In the genomic region with DNA sequence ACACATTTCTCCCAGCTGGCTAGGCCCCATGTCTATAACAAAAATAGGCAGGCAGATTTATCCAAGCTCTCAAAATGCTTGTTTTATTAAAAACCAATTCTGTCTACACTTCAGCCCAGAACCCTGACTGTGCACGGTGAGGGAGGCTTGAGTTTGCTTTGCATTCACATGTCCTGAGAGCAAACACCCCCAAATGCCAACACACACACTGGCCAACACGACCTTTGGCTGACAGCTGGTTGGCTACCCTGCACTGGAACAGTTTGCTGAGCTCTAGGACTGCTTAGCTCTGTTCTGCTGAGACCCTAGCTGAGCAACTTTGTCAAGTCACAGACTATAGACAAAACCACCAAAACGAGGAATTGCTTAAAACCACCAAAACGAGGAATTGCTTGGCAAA, we compare ENCODE assay signal across 1 cellular context.
A peak's percentile ranks its signal among the peaks of the same experiment; 100 is the strongest.
TF ChIP-seq lines count a peak whose summit lies in the region.

No MANE protein-coding gene starts in this region.

TF ChIP-seq in HepG2, 621 proteins besides CTCF, POLR2A, EP300 and RAD21 (continued from another document and continues in another):
- TF ChIP-seq ZNF792 (CRISPR knock-in tag; IDR thresholded peaks at IDR 0.05), result no peak
- TF ChIP-seq NFKB2 (CRISPR knock-in tag; IDR thresholded peaks at IDR 0.05; ENCODE audit: borderline replicate concordance), result no peak
- TF ChIP-seq YEATS4 (CRISPR knock-in tag; IDR thresholded peaks at IDR 0.05; ENCODE audit: borderline replicate concordance), result no peak; the same call in 1 of the 2 replicates
- TF ChIP-seq RFX1 (IDR thresholded peaks at IDR 0.05), result no peak
- TF ChIP-seq, protein P1, sequence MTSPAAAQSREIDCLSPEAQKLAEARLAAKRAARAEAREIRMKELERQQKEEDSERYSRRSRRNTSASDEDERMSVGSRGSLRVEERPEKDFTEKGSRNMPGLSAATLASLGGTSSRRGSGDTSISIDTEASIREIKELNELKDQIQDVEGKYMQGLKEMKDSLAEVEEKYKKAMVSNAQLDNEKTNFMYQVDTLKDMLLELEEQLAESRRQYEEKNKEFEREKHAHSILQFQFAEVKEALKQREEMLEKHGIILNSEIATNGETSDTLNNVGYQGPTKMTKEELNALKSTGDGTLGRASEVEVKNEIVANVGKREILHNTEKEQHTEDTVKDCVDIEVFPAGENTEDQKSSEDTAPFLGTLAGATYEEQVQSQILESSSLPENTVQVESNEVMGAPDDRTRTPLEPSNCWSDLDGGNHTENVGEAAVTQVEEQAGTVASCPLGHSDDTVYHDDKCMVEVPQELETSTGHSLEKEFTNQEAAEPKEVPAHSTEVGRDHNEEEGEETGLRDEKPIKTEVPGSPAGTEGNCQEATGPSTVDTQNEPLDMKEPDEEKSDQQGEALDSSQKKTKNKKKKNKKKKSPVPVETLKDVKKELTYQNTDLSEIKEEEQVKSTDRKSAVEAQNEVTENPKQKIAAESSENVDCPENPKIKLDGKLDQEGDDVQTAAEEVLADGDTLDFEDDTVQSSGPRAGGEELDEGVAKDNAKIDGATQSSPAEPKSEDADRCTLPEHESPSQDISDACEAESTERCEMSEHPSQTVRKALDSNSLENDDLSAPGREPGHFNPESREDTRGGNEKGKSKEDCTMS (CRISPR knock-in tag; conservative IDR thresholded peaks at IDR 0.05), result no peak
- TF ChIP-seq NFE2L2 (IDR thresholded peaks at IDR 0.05; ENCODE audit: low read length), result no peak
- TF ChIP-seq PHF8 (CRISPR knock-in tag; IDR thresholded peaks at IDR 0.05), result 0 out of 2 replicates have a peak, but pooled peaks have one; percentile 37
- no peak for TF ChIP-seq ZNF253 (CRISPR knock-in tag; IDR thresholded peaks at IDR 0.05; ENCODE audit: borderline replicate concordance)
- no peak for TF ChIP-seq ZNF446 (CRISPR knock-in tag; IDR thresholded peaks at IDR 0.05)
- TF ChIP-seq ZNF781 (CRISPR knock-in tag; IDR thresholded peaks at IDR 0.05; ENCODE audit: borderline replicate concordance, not compliant biosample characterization), result no peak
- TF ChIP-seq RORA (CRISPR knock-in tag; IDR thresholded peaks at IDR 0.05), result no peak
- no peak for TF ChIP-seq TRIM24 (CRISPR knock-in tag; IDR thresholded peaks at IDR 0.05)
- no peak for TF ChIP-seq REPIN1 (CRISPR knock-in tag; IDR thresholded peaks at IDR 0.05; ENCODE audit: borderline replicate concordance, low read depth)
- TF ChIP-seq, protein P2, sequence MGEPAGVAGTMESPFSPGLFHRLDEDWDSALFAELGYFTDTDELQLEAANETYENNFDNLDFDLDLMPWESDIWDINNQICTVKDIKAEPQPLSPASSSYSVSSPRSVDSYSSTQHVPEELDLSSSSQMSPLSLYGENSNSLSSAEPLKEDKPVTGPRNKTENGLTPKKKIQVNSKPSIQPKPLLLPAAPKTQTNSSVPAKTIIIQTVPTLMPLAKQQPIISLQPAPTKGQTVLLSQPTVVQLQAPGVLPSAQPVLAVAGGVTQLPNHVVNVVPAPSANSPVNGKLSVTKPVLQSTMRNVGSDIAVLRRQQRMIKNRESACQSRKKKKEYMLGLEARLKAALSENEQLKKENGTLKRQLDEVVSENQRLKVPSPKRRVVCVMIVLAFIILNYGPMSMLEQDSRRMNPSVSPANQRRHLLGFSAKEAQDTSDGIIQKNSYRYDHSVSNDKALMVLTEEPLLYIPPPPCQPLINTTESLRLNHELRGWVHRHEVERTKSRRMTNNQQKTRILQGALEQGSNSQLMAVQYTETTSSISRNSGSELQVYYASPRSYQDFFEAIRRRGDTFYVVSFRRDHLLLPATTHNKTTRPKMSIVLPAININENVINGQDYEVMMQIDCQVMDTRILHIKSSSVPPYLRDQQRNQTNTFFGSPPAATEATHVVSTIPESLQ (CRISPR knock-in tag; conservative IDR thresholded peaks at IDR 0.05), result no peak
- no peak for TF ChIP-seq ZNF468 (CRISPR knock-in tag; IDR thresholded peaks at IDR 0.05)
- TF ChIP-seq, protein P3, sequence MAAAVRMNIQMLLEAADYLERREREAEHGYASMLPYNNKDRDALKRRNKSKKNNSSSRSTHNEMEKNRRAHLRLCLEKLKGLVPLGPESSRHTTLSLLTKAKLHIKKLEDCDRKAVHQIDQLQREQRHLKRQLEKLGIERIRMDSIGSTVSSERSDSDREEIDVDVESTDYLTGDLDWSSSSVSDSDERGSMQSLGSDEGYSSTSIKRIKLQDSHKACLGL (CRISPR knock-in tag; IDR thresholded peaks at IDR 0.05), result no peak
- no peak for TF ChIP-seq ZNF660 (CRISPR knock-in tag; IDR thresholded peaks at IDR 0.05; ENCODE audit: borderline replicate concordance, low read depth)
- no peak for TF ChIP-seq HMG20A (CRISPR knock-in tag; IDR thresholded peaks at IDR 0.05; ENCODE audit: borderline replicate concordance)
- TF ChIP-seq, protein P4, sequence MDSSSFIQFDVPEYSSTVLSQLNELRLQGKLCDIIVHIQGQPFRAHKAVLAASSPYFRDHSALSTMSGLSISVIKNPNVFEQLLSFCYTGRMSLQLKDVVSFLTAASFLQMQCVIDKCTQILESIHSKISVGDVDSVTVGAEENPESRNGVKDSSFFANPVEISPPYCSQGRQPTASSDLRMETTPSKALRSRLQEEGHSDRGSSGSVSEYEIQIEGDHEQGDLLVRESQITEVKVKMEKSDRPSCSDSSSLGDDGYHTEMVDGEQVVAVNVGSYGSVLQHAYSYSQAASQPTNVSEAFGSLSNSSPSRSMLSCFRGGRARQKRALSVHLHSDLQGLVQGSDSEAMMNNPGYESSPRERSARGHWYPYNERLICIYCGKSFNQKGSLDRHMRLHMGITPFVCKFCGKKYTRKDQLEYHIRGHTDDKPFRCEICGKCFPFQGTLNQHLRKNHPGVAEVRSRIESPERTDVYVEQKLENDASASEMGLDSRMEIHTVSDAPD (CRISPR knock-in tag; IDR thresholded peaks at IDR 0.05), result peak; percentile 42; the same call in 1 of the 2 replicates
- TF ChIP-seq IRF2 (CRISPR knock-in tag; IDR thresholded peaks at IDR 0.05), result 0 out of 2 replicates have a peak, but pooled peaks have one; percentile 27
- TF ChIP-seq, protein P5, sequence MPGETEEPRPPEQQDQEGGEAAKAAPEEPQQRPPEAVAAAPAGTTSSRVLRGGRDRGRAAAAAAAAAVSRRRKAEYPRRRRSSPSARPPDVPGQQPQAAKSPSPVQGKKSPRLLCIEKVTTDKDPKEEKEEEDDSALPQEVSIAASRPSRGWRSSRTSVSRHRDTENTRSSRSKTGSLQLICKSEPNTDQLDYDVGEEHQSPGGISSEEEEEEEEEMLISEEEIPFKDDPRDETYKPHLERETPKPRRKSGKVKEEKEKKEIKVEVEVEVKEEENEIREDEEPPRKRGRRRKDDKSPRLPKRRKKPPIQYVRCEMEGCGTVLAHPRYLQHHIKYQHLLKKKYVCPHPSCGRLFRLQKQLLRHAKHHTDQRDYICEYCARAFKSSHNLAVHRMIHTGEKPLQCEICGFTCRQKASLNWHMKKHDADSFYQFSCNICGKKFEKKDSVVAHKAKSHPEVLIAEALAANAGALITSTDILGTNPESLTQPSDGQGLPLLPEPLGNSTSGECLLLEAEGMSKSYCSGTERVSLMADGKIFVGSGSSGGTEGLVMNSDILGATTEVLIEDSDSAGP (CRISPR knock-in tag; IDR thresholded peaks at IDR 0.05; ENCODE audit: borderline replicate concordance), result no peak
- TF ChIP-seq NCOA2 (CRISPR knock-in tag; IDR thresholded peaks at IDR 0.05), result 0 out of 2 replicates have a peak, but pooled peaks have one; percentile 35
- TF ChIP-seq, protein P6, sequence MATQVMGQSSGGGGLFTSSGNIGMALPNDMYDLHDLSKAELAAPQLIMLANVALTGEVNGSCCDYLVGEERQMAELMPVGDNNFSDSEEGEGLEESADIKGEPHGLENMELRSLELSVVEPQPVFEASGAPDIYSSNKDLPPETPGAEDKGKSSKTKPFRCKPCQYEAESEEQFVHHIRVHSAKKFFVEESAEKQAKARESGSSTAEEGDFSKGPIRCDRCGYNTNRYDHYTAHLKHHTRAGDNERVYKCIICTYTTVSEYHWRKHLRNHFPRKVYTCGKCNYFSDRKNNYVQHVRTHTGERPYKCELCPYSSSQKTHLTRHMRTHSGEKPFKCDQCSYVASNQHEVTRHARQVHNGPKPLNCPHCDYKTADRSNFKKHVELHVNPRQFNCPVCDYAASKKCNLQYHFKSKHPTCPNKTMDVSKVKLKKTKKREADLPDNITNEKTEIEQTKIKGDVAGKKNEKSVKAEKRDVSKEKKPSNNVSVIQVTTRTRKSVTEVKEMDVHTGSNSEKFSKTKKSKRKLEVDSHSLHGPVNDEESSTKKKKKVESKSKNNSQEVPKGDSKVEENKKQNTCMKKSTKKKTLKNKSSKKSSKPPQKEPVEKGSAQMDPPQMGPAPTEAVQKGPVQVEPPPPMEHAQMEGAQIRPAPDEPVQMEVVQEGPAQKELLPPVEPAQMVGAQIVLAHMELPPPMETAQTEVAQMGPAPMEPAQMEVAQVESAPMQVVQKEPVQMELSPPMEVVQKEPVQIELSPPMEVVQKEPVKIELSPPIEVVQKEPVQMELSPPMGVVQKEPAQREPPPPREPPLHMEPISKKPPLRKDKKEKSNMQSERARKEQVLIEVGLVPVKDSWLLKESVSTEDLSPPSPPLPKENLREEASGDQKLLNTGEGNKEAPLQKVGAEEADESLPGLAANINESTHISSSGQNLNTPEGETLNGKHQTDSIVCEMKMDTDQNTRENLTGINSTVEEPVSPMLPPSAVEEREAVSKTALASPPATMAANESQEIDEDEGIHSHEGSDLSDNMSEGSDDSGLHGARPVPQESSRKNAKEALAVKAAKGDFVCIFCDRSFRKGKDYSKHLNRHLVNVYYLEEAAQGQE (IDR thresholded peaks at IDR 0.05; ENCODE audit: borderline replicate concordance in 1 of 2, low read depth in 1 of 2, low read length in 2 of 2), result no peak
- TF ChIP-seq, protein P7, sequence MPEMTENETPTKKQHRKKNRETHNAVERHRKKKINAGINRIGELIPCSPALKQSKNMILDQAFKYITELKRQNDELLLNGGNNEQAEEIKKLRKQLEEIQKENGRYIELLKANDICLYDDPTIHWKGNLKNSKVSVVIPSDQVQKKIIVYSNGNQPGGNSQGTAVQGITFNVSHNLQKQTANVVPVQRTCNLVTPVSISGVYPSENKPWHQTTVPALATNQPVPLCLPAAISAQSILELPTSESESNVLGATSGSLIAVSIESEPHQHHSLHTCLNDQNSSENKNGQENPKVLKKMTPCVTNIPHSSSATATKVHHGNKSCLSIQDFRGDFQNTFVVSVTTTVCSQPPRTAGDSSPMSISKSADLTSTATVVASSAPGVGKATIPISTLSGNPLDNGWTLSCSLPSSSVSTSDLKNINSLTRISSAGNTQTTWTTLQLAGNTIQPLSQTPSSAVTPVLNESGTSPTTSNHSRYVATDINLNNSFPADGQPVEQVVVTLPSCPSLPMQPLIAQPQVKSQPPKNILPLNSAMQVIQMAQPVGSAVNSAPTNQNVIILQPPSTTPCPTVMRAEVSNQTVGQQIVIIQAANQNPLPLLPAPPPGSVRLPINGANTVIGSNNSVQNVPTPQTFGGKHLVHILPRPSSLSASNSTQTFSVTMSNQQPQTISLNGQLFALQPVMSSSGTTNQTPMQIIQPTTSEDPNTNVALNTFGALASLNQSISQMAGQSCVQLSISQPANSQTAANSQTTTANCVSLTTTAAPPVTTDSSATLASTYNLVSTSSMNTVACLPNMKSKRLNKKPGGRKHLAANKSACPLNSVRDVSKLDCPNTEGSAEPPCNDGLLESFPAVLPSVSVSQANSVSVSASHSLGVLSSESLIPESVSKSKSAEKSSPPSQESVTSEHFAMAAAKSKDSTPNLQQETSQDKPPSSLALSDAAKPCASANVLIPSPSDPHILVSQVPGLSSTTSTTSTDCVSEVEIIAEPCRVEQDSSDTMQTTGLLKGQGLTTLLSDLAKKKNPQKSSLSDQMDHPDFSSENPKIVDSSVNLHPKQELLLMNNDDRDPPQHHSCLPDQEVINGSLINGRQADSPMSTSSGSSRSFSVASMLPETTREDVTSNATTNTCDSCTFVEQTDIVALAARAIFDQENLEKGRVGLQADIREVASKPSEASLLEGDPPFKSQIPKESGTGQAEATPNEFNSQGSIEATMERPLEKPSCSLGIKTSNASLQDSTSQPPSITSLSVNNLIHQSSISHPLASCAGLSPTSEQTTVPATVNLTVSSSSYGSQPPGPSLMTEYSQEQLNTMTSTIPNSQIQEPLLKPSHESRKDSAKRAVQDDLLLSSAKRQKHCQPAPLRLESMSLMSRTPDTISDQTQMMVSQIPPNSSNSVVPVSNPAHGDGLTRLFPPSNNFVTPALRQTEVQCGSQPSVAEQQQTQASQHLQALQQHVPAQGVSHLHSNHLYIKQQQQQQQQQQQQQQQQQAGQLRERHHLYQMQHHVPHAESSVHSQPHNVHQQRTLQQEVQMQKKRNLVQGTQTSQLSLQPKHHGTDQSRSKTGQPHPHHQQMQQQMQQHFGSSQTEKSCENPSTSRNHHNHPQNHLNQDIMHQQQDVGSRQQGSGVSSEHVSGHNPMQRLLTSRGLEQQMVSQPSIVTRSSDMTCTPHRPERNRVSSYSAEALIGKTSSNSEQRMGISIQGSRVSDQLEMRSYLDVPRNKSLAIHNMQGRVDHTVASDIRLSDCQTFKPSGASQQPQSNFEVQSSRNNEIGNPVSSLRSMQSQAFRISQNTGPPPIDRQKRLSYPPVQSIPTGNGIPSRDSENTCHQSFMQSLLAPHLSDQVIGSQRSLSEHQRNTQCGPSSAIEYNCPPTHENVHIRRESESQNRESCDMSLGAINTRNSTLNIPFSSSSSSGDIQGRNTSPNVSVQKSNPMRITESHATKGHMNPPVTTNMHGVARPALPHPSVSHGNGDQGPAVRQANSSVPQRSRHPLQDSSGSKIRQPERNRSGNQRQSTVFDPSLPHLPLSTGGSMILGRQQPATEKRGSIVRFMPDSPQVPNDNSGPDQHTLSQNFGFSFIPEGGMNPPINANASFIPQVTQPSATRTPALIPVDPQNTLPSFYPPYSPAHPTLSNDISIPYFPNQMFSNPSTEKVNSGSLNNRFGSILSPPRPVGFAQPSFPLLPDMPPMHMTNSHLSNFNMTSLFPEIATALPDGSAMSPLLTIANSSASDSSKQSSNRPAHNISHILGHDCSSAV (CRISPR knock-in tag; IDR thresholded peaks at IDR 0.05; ENCODE audit: borderline replicate concordance), result no peak
- TF ChIP-seq, protein P8, sequence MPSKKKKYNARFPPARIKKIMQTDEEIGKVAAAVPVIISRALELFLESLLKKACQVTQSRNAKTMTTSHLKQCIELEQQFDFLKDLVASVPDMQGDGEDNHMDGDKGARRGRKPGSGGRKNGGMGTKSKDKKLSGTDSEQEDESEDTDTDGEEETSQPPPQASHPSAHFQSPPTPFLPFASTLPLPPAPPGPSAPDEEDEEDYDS (CRISPR knock-in tag; IDR thresholded peaks at IDR 0.05), result no peak
- TF ChIP-seq ZZZ3 (CRISPR knock-in tag; IDR thresholded peaks at IDR 0.05; ENCODE audit: borderline replicate concordance), result no peak
- no peak for TF ChIP-seq ZKSCAN5 (CRISPR knock-in tag; IDR thresholded peaks at IDR 0.05)
- TF ChIP-seq ZNF343 (CRISPR knock-in tag; IDR thresholded peaks at IDR 0.05), result no peak
- TF ChIP-seq, protein P9, sequence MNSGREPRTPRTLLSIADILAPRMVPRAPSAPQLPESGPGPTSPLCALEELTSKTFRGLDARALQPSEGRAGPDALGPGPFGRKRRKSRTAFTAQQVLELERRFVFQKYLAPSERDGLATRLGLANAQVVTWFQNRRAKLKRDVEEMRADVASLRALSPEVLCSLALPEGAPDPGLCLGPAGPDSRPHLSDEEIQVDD (CRISPR knock-in tag; IDR thresholded peaks at IDR 0.05; ENCODE audit: borderline replicate concordance), result no peak
- no peak for TF ChIP-seq ZNF790 (CRISPR knock-in tag; IDR thresholded peaks at IDR 0.05; ENCODE audit: borderline replicate concordance)
- TF ChIP-seq ZNF816 (CRISPR knock-in tag; IDR thresholded peaks at IDR 0.05; ENCODE audit: borderline replicate concordance), result no peak
- TF ChIP-seq NR2F2 (IDR thresholded peaks at IDR 0.05; ENCODE audit: borderline replicate concordance, low read depth), result no peak
- no peak for TF ChIP-seq ZNF441 (CRISPR knock-in tag; IDR thresholded peaks at IDR 0.05; ENCODE audit: borderline replicate concordance)
